8 cellular contexts compared by ENCODE assay signal in the genomic region with DNA sequence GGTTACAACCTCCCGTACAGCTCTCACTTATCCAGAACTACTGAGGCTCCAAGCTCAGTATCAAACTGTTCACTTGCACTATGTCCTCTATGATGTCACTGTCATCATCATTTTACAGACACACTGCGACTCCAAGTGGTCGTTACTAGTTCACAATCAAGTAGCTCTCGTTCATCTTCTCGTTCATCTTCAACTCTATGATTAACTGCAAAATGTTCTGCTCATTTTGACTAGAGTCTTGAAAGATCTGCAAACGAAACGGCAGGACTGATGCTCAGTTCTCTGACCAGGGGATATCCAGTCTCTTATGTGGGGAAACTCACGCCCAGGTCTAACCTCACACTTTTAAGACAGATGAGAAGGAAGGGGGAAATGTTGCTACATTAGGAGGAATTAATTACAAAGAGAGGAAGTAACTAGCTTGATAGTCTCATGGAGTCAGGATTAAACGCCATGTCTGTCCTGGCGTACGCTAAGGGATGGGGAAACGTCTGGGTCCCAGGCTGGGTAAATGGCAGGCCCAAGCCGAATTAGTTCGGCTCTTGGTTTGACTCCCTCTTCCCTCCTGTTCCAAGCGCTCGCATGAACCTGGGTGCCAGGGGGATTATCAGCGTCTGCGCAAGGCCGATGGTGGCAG. TPM values are rescaled to one million over a fixed set of nuclear protein-coding genes. Genes with fewer than 3 reads are reported as not detected.
A peak's percentile ranks its signal among the peaks of the same experiment; 100 is the strongest.
DNase-seq lines count a peak whose midpoint lies in the region; ATAC-seq and TF ChIP-seq lines count a peak whose summit lies in the region.

No MANE protein-coding gene starts in this region.

- H3K4me3 ChIP-seq in mononuclear cell (ENCODE audit: low read length), result peak overlapping the region; percentile 72

- peak in 2 of 3 experiments; percentile 14 to 23 for DNase-seq in activated CD8-positive, alpha-beta memory T cell treated with anti-CD3 and anti-CD28 coated beads for 48 hours (ENCODE audit: low read depth in 2 of 3, low spot score in 2 of 3)
- DNase-seq in activated CD8-positive, alpha-beta memory T cell treated with anti-CD3 and anti-CD28 coated beads, Interleukin-2, amount 50 U/mL, for 4 hours, result no peak
- DNase-seq in RWPE1 (ENCODE audit: low spot score) (no peak), dermis blood vessel endothelial cell (peak; percentile 35)

- POLR2A ChIA-PET in RWPE1 (lab: Yijun Ruan, JAX; ENCODE audit: low non-redundant PET), result no interaction called here

- peak overlapping the region; percentile 97 for H3K27ac ChIP-seq in RWPE1

- no peaks in the 10 kb centered on the region for H3K9me3 ChIP-seq in mononuclear cell (ENCODE audit: low read depth, low read length)

- CTCF ChIA-PET in RWPE1 (lab: Yijun Ruan, JAX), result interaction anchor here (0.6 to 1.0 kb wide), 3 partner anchors 9 to 121 kb away, joined by 3 to 4 read pairs (median 3); no protein-coding TSS in a partner anchor

- H3K27me3 ChIP-seq in mononuclear cell (ENCODE audit: insufficient read depth, low read length), result no peaks in the 10 kb centered on the region

- no peak for TF ChIP-seq CTCF in RWPE1 (conservative IDR thresholded peaks at IDR 0.05; ENCODE audit: low read depth)

- H3K4me1 ChIP-seq in mononuclear cell (ENCODE audit: insufficient read depth, low read length), result peaks cover 29% of the 10 kb centered on the region

- no peak for ATAC-seq in GM19467 (IDR thresholded peaks at IDR 0.05; ENCODE audit: unreplicated experiment)
- no peak for ATAC-seq in GM21825 (IDR thresholded peaks at IDR 0.05; ENCODE audit: unreplicated experiment)
- ATAC-seq in GM18858 (IDR thresholded peaks at IDR 0.05; ENCODE audit: unreplicated experiment), result no peak

RNA-seq across cellular contexts. Expression of a gene that starts 0.8 kb away (rescaled TPM):
- total RNA-seq in dermis blood vessel endothelial cell (3.4 and 5.6 TPM in 2 replicates), mononuclear cell (4.6 TPM)

RNA-seq across cellular contexts. Expression of a gene that starts 41.4 kb away (rescaled TPM):
- total RNA-seq in dermis blood vessel endothelial cell (16.8 and 22.0 TPM in 2 replicates), mononuclear cell (8.2 TPM)

Comparison
In these comparisons a context has a peak if more than half of its experiments do, and no peak if none do; other contexts are left out.
1. DNase-seq: peak in activated CD8-positive, alpha-beta memory T cell treated with anti-CD3 and anti-CD28 coated beads for 48 hours (2 of 3) and dermis blood vessel endothelial cell (single experiment); none in activated CD8-positive, alpha-beta memory T cell treated with anti-CD3 and anti-CD28 coated beads, Interleukin-2, amount 50 U/mL, for 4 hours (single experiment) and RWPE1 (single experiment).